ENCODE assay signal across 18 cellular contexts in the genomic region with DNA sequence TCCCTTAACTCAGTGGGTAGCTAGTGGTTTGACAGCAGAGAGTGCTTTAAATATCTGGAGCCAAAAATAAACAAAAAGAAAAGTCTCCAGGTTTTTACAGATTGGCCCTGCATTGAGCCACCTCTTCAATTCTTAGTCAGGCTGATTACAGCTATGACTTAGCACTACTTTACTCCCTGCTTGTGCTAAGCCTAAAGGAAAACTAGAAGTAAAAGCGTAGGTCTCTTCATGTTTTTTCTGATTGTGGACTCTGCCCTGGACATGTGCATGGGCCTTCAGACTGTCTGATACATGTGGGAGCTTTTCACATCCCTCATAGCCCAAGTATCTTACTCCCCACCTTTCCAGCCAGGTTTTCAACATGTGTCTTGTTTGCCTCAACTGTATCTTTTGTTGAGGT. TPM values are rescaled to one million over a fixed set of nuclear protein-coding genes. Genes with fewer than 3 reads are reported as not detected.
"Had no signal": no experiment of that assay in that cellular context is flagged by ENCODE, and none has a peak within 500 bp of the region (broad histone marks: within the 10 kb centered on the region; RNA-seq: fewer than 3 reads in every experiment).

No MANE protein-coding gene starts in this region.

- H3K9me3 Mint-ChIP-seq: activated CD4-positive, alpha-beta memory T cell treated with anti-CD3 and anti-CD28 coated beads, Interleukin-2, amount 10 ng/mL, durations not matched to agents 7 days and 5 days; activated naive CD4-positive, alpha-beta T cell treated with anti-CD3 and anti-CD28 coated beads for 36 hours; central memory CD8-positive, alpha-beta T cell; stimulated activated naive B cell treated with anti-CD40 and anti-IgM and Interleukin-4, amounts not matched to agents 10 μg/mL and 1 μg/mL and 100 μg/mL, for 72 hours had no signal

- H3K27ac Mint-ChIP-seq: activated CD4-positive, alpha-beta memory T cell treated with anti-CD3 and anti-CD28 coated beads, Interleukin-2, amount 10 ng/mL, durations not matched to agents 7 days and 5 days; activated CD4-positive, alpha-beta T cell treated with anti-CD3 and anti-CD28 coated beads for 36 hours; activated CD8-positive, alpha-beta memory T cell treated with anti-CD3 and anti-CD28 coated beads, Interleukin-2, amount 10 ng/mL, durations not matched to agents 7 days and 5 days; activated naive CD4-positive, alpha-beta T cell treated with anti-CD3 and anti-CD28 coated beads for 36 hours; mesothelial cell of epicardium; nephron progenitor cell; stimulated activated naive B cell treated with anti-CD40 and anti-IgM and Interleukin-4, amounts not matched to agents 10 μg/mL and 1 μg/mL and 100 μg/mL, for 72 hours had no signal

- H3K4me3 ChIP-seq: ascending aorta, sigmoid colon, spleen had no signal

- ATAC-seq: activated CD4-positive, alpha-beta T cell treated with anti-CD3 and anti-CD28 coated beads for 36 hours; activated CD8-positive, alpha-beta memory T cell treated with anti-CD3 and anti-CD28 coated beads, Interleukin-2, amount 10 ng/mL, durations not matched to agents 7 days and 5 days; left lobe of liver; stimulated activated naive B cell treated with anti-CD40 and anti-IgM and Interleukin-4, amounts not matched to agents 10 μg/mL and 1 μg/mL and 100 μg/mL, for 72 hours had no signal

- H3K27me3 Mint-ChIP-seq: activated CD4-positive, alpha-beta memory T cell treated with anti-CD3 and anti-CD28 coated beads, Interleukin-2, amount 10 ng/mL, durations not matched to agents 7 days and 5 days; activated CD4-positive, alpha-beta T cell treated with anti-CD3 and anti-CD28 coated beads for 36 hours; activated CD8-positive, alpha-beta memory T cell treated with anti-CD3 and anti-CD28 coated beads, Interleukin-2, amount 10 ng/mL, durations not matched to agents 7 days and 5 days; central memory CD8-positive, alpha-beta T cell; stimulated activated naive B cell treated with anti-CD40 and anti-IgM and Interleukin-4, amounts not matched to agents 10 μg/mL and 1 μg/mL and 100 μg/mL, for 72 hours had no signal

- DNase-seq: activated CD4-positive, alpha-beta memory T cell treated with anti-CD3 and anti-CD28 coated beads, Interleukin-2, amount 10 ng/mL, durations not matched to agents 7 days and 5 days; activated CD4-positive, alpha-beta T cell treated with anti-CD3 and anti-CD28 coated beads for 36 hours; activated CD8-positive, alpha-beta memory T cell treated with anti-CD3 and anti-CD28 coated beads, Interleukin-2, amount 10 ng/mL, durations not matched to agents 7 days and 5 days; activated naive CD4-positive, alpha-beta T cell treated with anti-CD3 and anti-CD28 coated beads for 36 hours; cortex of kidney; head of caudate nucleus; kidney; nephron progenitor cell; nucleus accumbens; sigmoid colon; spleen; stimulated activated CD4-positive, alpha-beta T cell treated with anti-CD3 and anti-CD28 coated beads, Interleukin-4, amount 100 ng/mL, for 4 hours; stimulated activated naive B cell treated with anti-CD40 and anti-IgM and Interleukin-4, amounts not matched to agents 10 μg/mL and 1 μg/mL and 100 μg/mL, for 72 hours had no signal

- H3K27me3 ChIP-seq: ascending aorta, sigmoid colon, spleen had no signal

- H3K4me1 Mint-ChIP-seq: activated CD4-positive, alpha-beta memory T cell treated with anti-CD3 and anti-CD28 coated beads, Interleukin-2, amount 10 ng/mL, durations not matched to agents 7 days and 5 days; mesothelial cell of epicardium; nephron progenitor cell had no signal

- H3K9me3 ChIP-seq: ascending aorta, sigmoid colon, spleen had no signal

- H3K4me1 ChIP-seq: ascending aorta, sigmoid colon, spleen had no signal

- H3K4me3 Mint-ChIP-seq: activated CD4-positive, alpha-beta memory T cell treated with anti-CD3 and anti-CD28 coated beads, Interleukin-2, amount 10 ng/mL, durations not matched to agents 7 days and 5 days; activated CD4-positive, alpha-beta T cell treated with anti-CD3 and anti-CD28 coated beads for 36 hours; activated CD8-positive, alpha-beta memory T cell treated with anti-CD3 and anti-CD28 coated beads, Interleukin-2, amount 10 ng/mL, durations not matched to agents 7 days and 5 days; activated naive CD4-positive, alpha-beta T cell treated with anti-CD3 and anti-CD28 coated beads for 36 hours; central memory CD8-positive, alpha-beta T cell; mesothelial cell of epicardium; nephron progenitor cell; stimulated activated naive B cell treated with anti-CD40 and anti-IgM and Interleukin-4, amounts not matched to agents 10 μg/mL and 1 μg/mL and 100 μg/mL, for 72 hours had no signal

- H3K27ac ChIP-seq: ascending aorta, sigmoid colon, spleen had no signal

RNA-seq across cellular contexts. Expression of a gene that starts 51.2 kb away (rescaled TPM):
- total RNA-seq: activated CD4-positive, alpha-beta memory T cell treated with anti-CD3 and anti-CD28 coated beads, Interleukin-2, amount 10 ng/mL, durations not matched to agents 7 days and 5 days; activated CD4-positive, alpha-beta T cell treated with anti-CD3 and anti-CD28 coated beads for 36 hours; activated CD8-positive, alpha-beta memory T cell treated with anti-CD3 and anti-CD28 coated beads, Interleukin-2, amount 10 ng/mL, durations not matched to agents 7 days and 5 days; activated naive CD4-positive, alpha-beta T cell treated with anti-CD3 and anti-CD28 coated beads for 36 hours; ascending aorta; spleen; T-helper 2 cell treated with Interferon-gamma antibody and Interleukin-4, amounts not matched to agents 100 ng/mL and 5 ng/mL, for 36 hours had no signal
